8 cellular contexts compared by ENCODE assay signal in the genomic region with DNA sequence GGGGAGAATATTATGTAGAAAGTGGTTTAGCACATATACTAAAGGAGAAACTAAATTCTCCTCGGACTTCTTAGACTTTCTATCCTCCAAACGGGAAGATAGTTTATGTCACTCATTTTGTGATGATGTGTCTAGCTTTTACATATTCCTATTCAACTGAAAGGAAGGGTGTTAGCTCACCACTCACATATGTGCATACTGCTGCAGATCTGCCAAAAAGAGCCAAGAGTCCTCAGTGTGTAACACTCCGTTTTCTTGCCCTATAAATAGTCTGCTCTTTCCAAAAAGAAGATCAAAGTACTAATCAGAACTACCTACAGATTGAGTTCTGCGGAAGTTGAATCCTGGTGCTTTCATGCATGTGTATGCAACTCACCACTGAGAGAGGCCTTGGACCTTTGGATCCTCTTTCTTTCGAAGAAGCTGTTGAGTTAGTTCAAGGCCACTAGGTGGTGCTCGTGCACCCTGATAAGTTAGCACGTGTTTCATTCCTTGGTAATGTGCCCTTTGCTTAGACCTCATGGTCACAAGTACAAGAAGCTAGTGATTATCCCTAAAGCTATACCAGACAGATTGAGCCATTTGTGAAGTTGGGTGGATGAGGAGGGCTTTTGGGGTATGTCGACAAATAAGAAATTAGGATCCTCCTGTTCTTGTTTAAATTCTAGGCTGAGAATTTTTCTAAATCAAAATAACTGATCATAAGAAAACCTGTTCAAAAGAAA. TPM values are rescaled to one million over a fixed set of nuclear protein-coding genes. Genes with fewer than 3 reads are reported as not detected.
A peak's percentile ranks its signal among the peaks of the same experiment; 100 is the strongest.
DNase-seq lines count a peak whose midpoint lies in the region; ATAC-seq and TF ChIP-seq lines count a peak whose summit lies in the region.

No MANE protein-coding gene starts in this region.

- no peaks in the 10 kb centered on the region for H3K27me3 ChIP-seq in parathyroid adenoma (ENCODE audit: control insufficient read depth, insufficient read depth, low read length)
- no peaks in the 10 kb centered on the region for H3K27me3 ChIP-seq in upper lobe of right lung

- no peak overlapping the region for H3K9ac ChIP-seq in parathyroid adenoma

- H3K79me2 ChIP-seq in parathyroid adenoma = no peaks in the 10 kb centered on the region

- H3K4me1 ChIP-seq in parathyroid adenoma (no peaks in the 10 kb centered on the region), upper lobe of right lung (no peaks in the 10 kb centered on the region)

- DNase-seq in GM12864 (ENCODE audit: low read depth) = peak; percentile 84
- DNase-seq in NCI-H1048 (lab: John Stamatoyannopoulos, UW) = peak; percentile 36
- peak; percentile 89 for DNase-seq in SK-N-DZ (ENCODE audit: low spot score)
- DNase-seq in activated naive CD4-positive, alpha-beta T cell treated with Interleukin-2 at 50 U/mL for 16 hours = peak; percentile 75
- DNase-seq in globus pallidus (ENCODE audit: low spot score) = peak; percentile 91
- DNase-seq in upper lobe of right lung = no peak

- H3K27ac ChIP-seq in parathyroid adenoma = no peak overlapping the region
- H3K27ac ChIP-seq in upper lobe of right lung = no peak overlapping the region

- H3K36me3 ChIP-seq in parathyroid adenoma (ENCODE audit: control insufficient read depth, insufficient read depth, low read length) (no peaks in the 10 kb centered on the region), upper lobe of right lung (no peaks in the 10 kb centered on the region)

- H3K4me2 ChIP-seq in parathyroid adenoma (ENCODE audit: low read length) = no peak overlapping the region

- intact Hi-C loops in upper lobe of right lung (cut with DNase I) = no loop called here

- TF ChIP-seq CTCF in GM12864 (IDR thresholded peaks at IDR 0.05; ENCODE audit: low read depth, low read length, missing control alignments) (peak; percentile 83), parathyroid adenoma (IDR thresholded peaks at IDR 0.05) (peak; percentile 86), upper lobe of right lung (IDR thresholded peaks at IDR 0.05) (peak; percentile 91)

- ATAC-seq in HG02571 (IDR thresholded peaks at IDR 0.05; ENCODE audit: unreplicated experiment) = peak; percentile 76
- ATAC-seq in upper lobe of right lung = peak; percentile 99

- H3K9me3 ChIP-seq in parathyroid adenoma (ENCODE audit: control insufficient read depth, low read length) (no peaks in the 10 kb centered on the region), upper lobe of right lung (no peaks in the 10 kb centered on the region)

- H3K4me3 ChIP-seq in GM12864 (ENCODE audit: low read depth, low read length) = no peak overlapping the region
- no peak overlapping the region for H3K4me3 ChIP-seq in parathyroid adenoma (ENCODE audit: low read depth, low read length)
- no peak overlapping the region for H3K4me3 ChIP-seq in upper lobe of right lung

- H2AFZ ChIP-seq in parathyroid adenoma = no peak overlapping the region

RNA-seq across cellular contexts. Expression of gene YAE1, which starts 14.1 kb away (rescaled TPM):
- polyA plus RNA-seq in SK-N-DZ (2014; cell fraction: cytosol; rRNA removed) = 79.7 and 95.5 TPM in 2 replicates
- polyA plus RNA-seq in SK-N-DZ (2014; cell fraction: nucleus; rRNA removed) = 74.1 and 95.1 TPM in 2 replicates
- 16.5 TPM for total RNA-seq in upper lobe of right lung

RNA-seq across cellular contexts. Expression of gene RALA, which starts 43.1 kb away (rescaled TPM):
- 22.3 and 23.3 TPM in 2 replicates for polyA plus RNA-seq in SK-N-DZ (2014; cell fraction: cytosol; rRNA removed)
- polyA plus RNA-seq in SK-N-DZ (2014; cell fraction: nucleus; rRNA removed) = 10.6 and 11.1 TPM in 2 replicates
- 53.4 TPM for total RNA-seq in upper lobe of right lung
